In genomic region chr19:31956771-31957170, GRCh38 we compare ENCODE assay signal across 33 cellular contexts.
"Had no signal": no experiment of that assay in that cellular context is flagged by ENCODE, and none has a peak within 500 bp of the region (broad histone marks: within the 10 kb centered on the region; RNA-seq: fewer than 3 reads in every experiment).

No MANE protein-coding gene starts in this region.

- H3K4me3 Mint-ChIP-seq: activated B cell treated with CpG ODN at 0.5 μM for 24 hours; activated CD8-positive, alpha-beta T cell treated with anti-CD3 and anti-CD28 coated beads for 36 hours; activated naive CD8-positive, alpha-beta T cell; activated T-cell treated with anti-CD3 and anti-CD28 coated beads, Interleukin-2, amount 50 U/mL, for 4 hours; activated T-helper 17 cell treated with anti-CD3 and anti-CD28 coated beads, Interleukin-2, amount 50 U/mL, for 72 hours; effector memory CD8-positive, alpha-beta T cell; T-helper 17 cell; T-helper 2 cell treated with Interferon-gamma antibody and Interleukin-4, amounts not matched to agents 5 μg/mL and 100 μg/mL, for 36 hours had no signal

- H3K27ac ChIP-seq: brain microvascular endothelial cell, esophagus muscularis mucosa, foreskin keratinocyte, gastrocnemius medialis, WERI-Rb-1 had no signal

- H3K4me1 Mint-ChIP-seq: activated B cell treated with CpG ODN at 0.5 μM for 24 hours; activated T-helper 17 cell treated with anti-CD3 and anti-CD28 coated beads, Interleukin-2, amount 50 U/mL, for 72 hours; T-helper 17 cell had no signal

- FAIRE-seq: astrocyte, colon had no signal

- ATAC-seq: activated CD4-positive, CD25-positive, alpha-beta regulatory T cell treated with anti-CD3 and anti-CD28 coated beads, Interleukin-2, amount 50 U/mL, for 24 hours; activated CD8-positive, alpha-beta T cell treated with anti-CD3 and anti-CD28 coated beads for 36 hours; activated T-cell treated with anti-CD3 and anti-CD28 coated beads, Interleukin-2, amount 50 U/mL, for 4 hours; activated T-helper 17 cell treated with anti-CD3 and anti-CD28 coated beads, Interleukin-2, amount 50 U/mL, for 72 hours; effector memory CD8-positive, alpha-beta T cell; foreskin keratinocyte; gastrocnemius medialis; T-helper 17 cell had no signal

- H3K27me3 ChIP-seq: brain microvascular endothelial cell, esophagus muscularis mucosa, foreskin keratinocyte had no signal

- H3K4me1 ChIP-seq: foreskin keratinocyte, gastrocnemius medialis had no signal

- H3K27me3 Mint-ChIP-seq: activated B cell treated with CpG ODN at 0.5 μM for 24 hours; activated CD8-positive, alpha-beta T cell treated with anti-CD3 and anti-CD28 coated beads for 36 hours; activated T-helper 17 cell treated with anti-CD3 and anti-CD28 coated beads, Interleukin-2, amount 50 U/mL, for 72 hours; T-helper 17 cell had no signal

- H3K4me3 ChIP-seq: esophagus muscularis mucosa, gastrocnemius medialis had no signal

- H3K9me3 ChIP-seq: esophagus muscularis mucosa, gastrocnemius medialis had no signal

- H3K27ac Mint-ChIP-seq: activated B cell treated with CpG ODN at 0.5 μM for 24 hours; activated CD8-positive, alpha-beta T cell treated with anti-CD3 and anti-CD28 coated beads for 36 hours; activated naive CD8-positive, alpha-beta T cell; activated T-helper 17 cell treated with anti-CD3 and anti-CD28 coated beads, Interleukin-2, amount 50 U/mL, for 72 hours; effector memory CD8-positive, alpha-beta T cell; T-helper 17 cell; T-helper 2 cell treated with Interferon-gamma antibody and Interleukin-4, amounts not matched to agents 5 μg/mL and 100 μg/mL, for 36 hours had no signal

- H3K36me3 Mint-ChIP-seq: activated naive CD8-positive, alpha-beta T cell had no signal

- H3K36me3 ChIP-seq: brain microvascular endothelial cell, esophagus muscularis mucosa, gastrocnemius medialis, WERI-Rb-1 had no signal

- DNase-seq: activated B cell treated with CpG ODN at 0.5 μM for 24 hours; activated CD4-positive, alpha-beta T cell treated with anti-CD3 and anti-CD28 coated beads for 48 hours; activated CD4-positive, alpha-beta T cell treated with anti-CD3 and anti-CD28 coated beads, Interleukin-2, amount 50 U/mL, for 1 hour; activated CD4-positive, alpha-beta T cell treated with anti-CD3 and anti-CD28 coated beads, Interleukin-2, amount 50 U/mL, for 48 hours; activated CD8-positive, alpha-beta memory T cell treated with anti-CD3 and anti-CD28 coated beads for 24 hours; activated CD8-positive, alpha-beta T cell treated with anti-CD3 and anti-CD28 coated beads for 36 hours; activated effector memory CD4-positive, alpha-beta T cell treated with Interleukin-2 at 50 U/mL for 16 hours; activated gamma-delta T cell treated with Interleukin-2 at 50 U/mL for 16 hours; activated naive CD4-positive, alpha-beta T cell treated with anti-CD3 and anti-CD28 coated beads, Interleukin-2, amount 50 U/mL, for 16 hours; activated naive CD4-positive, alpha-beta T cell treated with Interleukin-2 at 50 U/mL for 16 hours; activated T-cell treated with anti-CD3 and anti-CD28 coated beads, Interleukin-2, amount 50 U/mL, for 4 hours; amniotic stem cell; anterior cingulate cortex; brain microvascular endothelial cell; caudate nucleus; cortex of kidney; dermis blood vessel endothelial cell; effector CD4-positive, alpha-beta T cell; effector memory CD8-positive, alpha-beta T cell; erythroblast; foreskin keratinocyte; gastrocnemius medialis; T-helper 1 cell; T-helper 17 cell; T1000; WERI-Rb-1 had no signal
